ENCODE assay signal across 8 cellular contexts in genomic region chr5:43019615-43020293, GRCh38.
DNase-seq lines count a peak whose midpoint lies in the region; ATAC-seq lines count a peak whose summit lies in the region.

No MANE protein-coding gene starts in this region.

- ATAC-seq in GM18498 (IDR thresholded peaks at IDR 0.05; ENCODE audit: unreplicated experiment) = peak; percentile 78
- peak; percentile 70 for ATAC-seq in HG02678 (IDR thresholded peaks at IDR 0.05; ENCODE audit: unreplicated experiment)

- DNase-seq in NCI-H1105 treated with DMSO at 0.1 percent for 48 hours (lab: John Stamatoyannopoulos, UW) (peak; percentile 93), SW 1271 (lab: John Stamatoyannopoulos, UW) (peak; percentile 79 to 96), amniotic stem cell (lab: John Stamatoyannopoulos, UW) (peak; percentile 54), iPS-NIHi7 (ENCODE audit: extremely low spot score) (peak; percentile 35), COLO829 (ENCODE audit: low spot score) (no peak)
- DNase-seq in stimulated activated CD4-positive, alpha-beta T cell treated with anti-CD3 and anti-CD28 coated beads, Interleukin-15, amount 100 ng/mL, for 24 hours = peak; percentile 86
